21 cellular contexts compared by ENCODE assay signal in the genomic region with DNA sequence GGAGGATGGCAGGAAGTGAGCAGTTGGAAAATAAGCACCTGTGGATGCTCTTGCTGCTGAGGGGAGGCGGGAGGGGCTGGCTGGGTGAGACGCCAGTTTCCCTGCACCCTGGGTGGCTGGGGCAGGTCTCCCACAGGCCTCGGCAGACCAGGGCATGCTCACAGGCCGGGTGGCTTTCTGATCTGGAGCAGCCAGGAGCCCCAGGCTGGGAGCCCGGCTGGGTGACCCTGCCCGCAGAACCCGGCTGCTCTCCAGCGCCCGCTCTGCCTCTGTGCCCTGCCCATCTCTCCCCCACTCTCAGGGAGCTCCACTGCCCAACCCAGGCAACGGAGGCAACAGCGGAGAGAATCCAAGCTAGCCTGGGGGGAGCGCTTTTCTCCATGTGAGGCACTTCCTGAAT. TPM values are rescaled to one million over a fixed set of nuclear protein-coding genes. Genes with fewer than 3 reads are reported as not detected.
A peak's percentile ranks its signal among the peaks of the same experiment; 100 is the strongest.
DNase-seq lines count a peak whose midpoint lies in the region; ATAC-seq and TF ChIP-seq lines count a peak whose summit lies in the region.
"Had no signal": no experiment of that assay in that cellular context is flagged by ENCODE, and none has a peak within 500 bp of the region (broad histone marks: within the 10 kb centered on the region; RNA-seq: fewer than 3 reads in every experiment).

No MANE protein-coding gene starts in this region.

- H3K14ac ChIP-seq in trophoblast cell (ENCODE audit: low read length): no peak overlapping the region

- no peaks in the 10 kb centered on the region for H3K9me3 Mint-ChIP-seq in Caco-2 (ENCODE audit: unreplicated experiment)
- H3K9me3 Mint-ChIP-seq: activated naive CD8-positive, alpha-beta T cell treated with anti-CD3 and anti-CD28 coated beads for 36 hours; activated T-cell treated with anti-CD3 and anti-CD28 coated beads, Interleukin-2, amount 50 U/mL, for 24 hours; brain; dendritic cell treated with granulocyte-macrophage colony-stimulating factor and Interleukin-4, amounts not matched to agents 40 ng/mL and 50 ng/mL, for 4 days; T-helper 1 cell treated with Interleukin-12 subunit alpha and Interleukin-12 subunit beta and Interleukin-4 antibody, amounts not matched to agents 30 μg/mL and 1 μg/mL, for 36 hours had no signal

- H3K4me1 ChIP-seq in Caco-2 (peaks cover 5% of the 10 kb centered on the region; the same call in 1 of the 2 replicates), trophoblast cell (ENCODE audit: control insufficient read depth in 1 of 2, insufficient read depth in 2 of 2, low read length in 2 of 2) (peaks cover 8 to 11% of the 10 kb centered on the region in 2 experiments)

- no peak for DNase-seq in Caco-2
- DNase-seq in NCI-H1417 treated with DMSO at 0.1 percent for 48 hours (lab: John Stamatoyannopoulos, UW): peak; percentile 21
- DNase-seq in trophoblast cell: no peak
- no peak for DNase-seq in retina
- DNase-seq in anterior cingulate cortex (lab: John Stamatoyannopoulos, UW): no peak
- DNase-seq in SKM-1 treated with dmso at 0.1 percent for 144 hours (lab: John Stamatoyannopoulos, UW; ENCODE audit: unreplicated experiment): no peak
- DNase-seq: activated CD4-positive, alpha-beta T cell treated with anti-CD3 and anti-CD28 coated beads, Interleukin-2, amount 50 U/mL, for 48 hours; activated naive CD8-positive, alpha-beta T cell treated with anti-CD3 and anti-CD28 coated beads for 36 hours; activated T-cell treated with anti-CD3 and anti-CD28 coated beads, Interleukin-2, amount 50 U/mL, for 24 hours; DMS53; NCI-H2081 treated with DMSO at 0.1 percent for 48 hours; NCI-H524; OCI-M1; small intestine; stimulated activated CD4-positive, alpha-beta T cell treated with anti-CD3 and anti-CD28 coated beads, Interleukin-4, amount 100 ng/mL, for 24 hours had no signal

- H3K79me1 ChIP-seq in trophoblast cell (ENCODE audit: low read length): no peaks in the 10 kb centered on the region

- no peak overlapping the region for H2AFZ ChIP-seq in trophoblast cell (ENCODE audit: insufficient read depth, low read length, poor library complexity)

- H3K27ac ChIP-seq in trophoblast cell (ENCODE audit: low read depth, low read length): no peak overlapping the region
- H3K27ac ChIP-seq: VCaP had no signal

- H3K18ac ChIP-seq in trophoblast cell (ENCODE audit: low read length): no peak overlapping the region

- no peak overlapping the region for H3K4ac ChIP-seq in trophoblast cell (ENCODE audit: low read depth, low read length)

- no peaks in the 10 kb centered on the region for H3K27me3 Mint-ChIP-seq in Caco-2 (ENCODE audit: insufficient read depth, unreplicated experiment)
- H3K27me3 Mint-ChIP-seq: activated naive CD8-positive, alpha-beta T cell treated with anti-CD3 and anti-CD28 coated beads for 36 hours; activated T-cell treated with anti-CD3 and anti-CD28 coated beads, Interleukin-2, amount 50 U/mL, for 24 hours; brain; dendritic cell treated with granulocyte-macrophage colony-stimulating factor and Interleukin-4, amounts not matched to agents 40 ng/mL and 50 ng/mL, for 4 days; progenitor cell of endocrine pancreas had no signal

- BruUV-seq in Caco-2 (replicated peaks; lab: Mats Ljungman, UMichigan): no TSS peak

- no peak overlapping the region for H3K9ac ChIP-seq in trophoblast cell (ENCODE audit: low read length)

- peak overlapping the region; percentile 45 for H3K27ac Mint-ChIP-seq in Caco-2 (ENCODE audit: unreplicated experiment)
- H3K27ac Mint-ChIP-seq: activated naive CD8-positive, alpha-beta T cell treated with anti-CD3 and anti-CD28 coated beads for 36 hours; activated T-cell treated with anti-CD3 and anti-CD28 coated beads, Interleukin-2, amount 50 U/mL, for 24 hours; brain; dendritic cell treated with granulocyte-macrophage colony-stimulating factor and Interleukin-4, amounts not matched to agents 40 ng/mL and 50 ng/mL, for 4 days had no signal

- H3K23ac ChIP-seq in trophoblast cell (ENCODE audit: low read length): no peak overlapping the region

- peaks cover 1% of the 10 kb centered on the region; the same call in 1 of the 2 replicates for H3K36me3 ChIP-seq in Caco-2 (ENCODE audit: control insufficient read depth, insufficient read depth, low read length)
- peaks cover 6% of the 10 kb centered on the region in 2 experiments for H3K36me3 ChIP-seq in trophoblast cell (ENCODE audit: control insufficient read depth in 1 of 2, insufficient read depth in 2 of 2, low read length in 2 of 2)

- no CpG with 5 or more reads among the region's 12 CpGs for WGBS in trophoblast cell (ENCODE audit: extremely low coverage, insufficient coverage, insufficient read length)

- H3K4me3 Mint-ChIP-seq in Caco-2 (ENCODE audit: unreplicated experiment): no peak overlapping the region
- H3K4me3 Mint-ChIP-seq: activated naive CD8-positive, alpha-beta T cell treated with anti-CD3 and anti-CD28 coated beads for 36 hours; activated T-cell treated with anti-CD3 and anti-CD28 coated beads, Interleukin-2, amount 50 U/mL, for 24 hours; brain; dendritic cell treated with granulocyte-macrophage colony-stimulating factor and Interleukin-4, amounts not matched to agents 40 ng/mL and 50 ng/mL, for 4 days; T-helper 1 cell treated with Interleukin-12 subunit alpha and Interleukin-12 subunit beta and Interleukin-4 antibody, amounts not matched to agents 30 μg/mL and 1 μg/mL, for 36 hours had no signal

- CTCF ChIA-PET in Caco-2 (lab: Charles Lee): no interaction called here

- H2BK12ac ChIP-seq in trophoblast cell (ENCODE audit: low read length): no peak overlapping the region

- POLR2A ChIA-PET in Caco-2 (lab: Charles Lee): no interaction called here

- peaks cover 5% of the 10 kb centered on the region for H3K4me1 Mint-ChIP-seq in Caco-2 (ENCODE audit: low read depth, unreplicated experiment)
- H3K4me1 Mint-ChIP-seq: brain had no signal

- intact Hi-C loops in Caco-2 (cut with micrococcal nuclease; ENCODE audit: unreplicated experiment): no loop called here

- ATAC-seq in esophagus mucosa: peak; percentile 40

- H4K91ac ChIP-seq in trophoblast cell (ENCODE audit: low read depth, low read length): no peak overlapping the region

- no peak overlapping the region for H2BK5ac ChIP-seq in trophoblast cell (ENCODE audit: low read depth, low read length, poor library complexity)

- no peaks in the 10 kb centered on the region for H3K79me2 ChIP-seq in trophoblast cell (ENCODE audit: control insufficient read depth, insufficient read depth, low read length, poor library complexity)

- no peaks in the 10 kb centered on the region for H3K9me3 ChIP-seq in Caco-2
- peaks cover 1% of the 10 kb centered on the region for H3K9me3 ChIP-seq in trophoblast cell (ENCODE audit: insufficient read depth, low read depth, low read length)

- no peak overlapping the region for H2AK5ac ChIP-seq in trophoblast cell (ENCODE audit: low read length)

- H2BK120ac ChIP-seq in trophoblast cell (ENCODE audit: insufficient read depth, low read length, poor library complexity): peak overlapping the region; percentile 7

- no peak overlapping the region for H3K4me3 ChIP-seq in Caco-2 (ENCODE audit: low read depth, low read length)
- H3K4me3 ChIP-seq in trophoblast cell (ENCODE audit: low read depth, low read length): no peak overlapping the region

- no peak overlapping the region for H3K4me2 ChIP-seq in trophoblast cell (ENCODE audit: low read length)

- H3K27me3 ChIP-seq in Caco-2 (replicated peaks; ENCODE audit: control insufficient read depth, insufficient read depth, low read length): no peaks in the 10 kb centered on the region
- H3K27me3 ChIP-seq in trophoblast cell (ENCODE audit: insufficient read depth, low read length): no peaks in the 10 kb centered on the region

- no peak overlapping the region for H4K12ac ChIP-seq in trophoblast cell (ENCODE audit: low read depth, low read length)

- no peak for TF ChIP-seq CTCF in Caco-2 (IDR thresholded peaks at IDR 0.05; ENCODE audit: insufficient read depth in 1 of 2, low read depth in 1 of 2, low read length in 1 of 2, severe bottlenecking in 1 of 2, unreplicated experiment in 1 of 2)

- peaks cover 5% of the 10 kb centered on the region for H3K36me3 Mint-ChIP-seq in Caco-2 (ENCODE audit: insufficient read depth, unreplicated experiment)

- no peak overlapping the region for H4K8ac ChIP-seq in trophoblast cell (ENCODE audit: low read depth, low read length)

RNA-seq across cellular contexts. Expression of gene DCPS, which starts 24.6 kb away (rescaled TPM):
- total RNA-seq in Caco-2 (2022) (40.2 and 40.4 TPM in 2 replicates), esophagus mucosa (17.4 TPM)
- 11.2 and 12.2 TPM in 2 replicates for polyA plus RNA-seq in trophoblast cell (2013)

RNA-seq across cellular contexts. Expression of gene ST3GAL4, which starts 27.0 kb away (rescaled TPM):
- total RNA-seq in Caco-2 (2022) (11.2 and 11.5 TPM in 2 replicates), esophagus mucosa (54.2 TPM)
- polyA plus RNA-seq in trophoblast cell (2013): 16.1 and 17.5 TPM in 2 replicates

RNA-seq across cellular contexts. Expression of gene TIRAP, which starts 45.6 kb away (rescaled TPM):
- total RNA-seq in Caco-2 (2022) (25.1 and 27.8 TPM in 2 replicates), esophagus mucosa (5.8 TPM)
- polyA plus RNA-seq in trophoblast cell (2013): 6.7 and 7.5 TPM in 2 replicates

RNA-seq across cellular contexts. Expression of gene FOXRED1, which starts 59.5 kb away (rescaled TPM):
- total RNA-seq in Caco-2 (2022): 91.7 and 94.3 TPM in 2 replicates
- total RNA-seq in esophagus mucosa: 13.2 TPM
- polyA plus RNA-seq in trophoblast cell (2013): 17.9 and 18.3 TPM in 2 replicates

RNA-seq across cellular contexts. Expression of gene SRPRA, which starts 59.7 kb away (rescaled TPM):
- 174 and 191 TPM in 2 replicates for total RNA-seq in Caco-2 (2022)
- 49.0 TPM for total RNA-seq in esophagus mucosa
- 126 and 135 TPM in 2 replicates for polyA plus RNA-seq in trophoblast cell (2013)
